ENCODE assay signal across 8 cellular contexts in the genomic region with DNA sequence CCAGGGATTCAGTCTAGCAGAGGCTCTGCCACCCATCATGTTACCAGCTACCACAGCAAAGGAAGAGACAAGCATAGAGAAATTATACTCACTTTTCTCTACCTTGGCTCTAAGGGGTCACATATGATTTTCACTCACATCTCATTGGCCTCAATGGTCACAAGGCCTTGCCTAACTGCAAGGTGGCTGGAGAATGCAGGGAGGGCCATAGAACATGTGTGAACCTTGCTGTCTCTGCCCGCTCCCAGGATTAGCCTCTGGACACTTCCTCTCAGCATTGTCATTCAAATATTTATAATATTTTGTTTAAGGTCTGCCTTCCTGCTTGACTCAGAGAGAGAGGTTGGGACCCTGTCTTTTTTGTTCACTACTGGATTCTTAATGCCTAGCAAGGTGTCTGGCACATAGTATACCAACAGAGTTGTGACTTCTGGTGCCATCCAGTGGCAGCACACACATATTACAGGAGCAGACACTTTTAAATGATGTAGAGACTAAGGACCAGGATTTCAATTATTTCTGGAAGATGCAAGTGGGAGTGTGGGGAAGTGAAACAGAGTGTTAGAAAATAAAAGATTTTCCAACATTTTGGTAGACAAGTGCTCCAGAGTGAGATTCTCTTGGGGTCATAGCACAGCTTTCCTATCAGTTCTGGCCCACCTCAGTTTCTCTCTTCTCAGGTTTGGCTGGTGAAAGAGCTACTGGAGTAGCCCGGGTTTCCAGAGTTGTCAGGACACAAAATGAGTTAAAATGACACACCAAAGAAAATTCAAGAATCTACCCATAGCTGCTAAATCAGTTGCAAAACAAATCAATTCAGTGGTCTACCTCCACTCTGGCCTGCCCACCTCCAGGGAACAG.
DNase-seq lines count a peak whose midpoint lies in the region; ATAC-seq and TF ChIP-seq lines count a peak whose summit lies in the region.

No MANE protein-coding gene starts in this region.

- no peaks in the 10 kb centered on the region for H3K4me1 ChIP-seq in lung (ENCODE audit: control insufficient read depth in 2 of 2, insufficient read depth in 2 of 2, low read length in 2 of 2)

- no peaks in the 10 kb centered on the region for H3K27me3 ChIP-seq in lung (ENCODE audit: control insufficient read depth, insufficient read depth)

- WGBS in lung, 2 donors, result 77 to 84% methylated on average over 2 of the region's 2 CpGs

- H3K27ac ChIP-seq in lung (ENCODE audit: low read depth in 1 of 2, low read length in 1 of 2), result no peak overlapping the region

- peak; percentile 70 for TF ChIP-seq CTCF in HFF-Myc (IDR thresholded peaks at IDR 0.05; ENCODE audit: low read depth, low read length, missing control alignments)
- TF ChIP-seq CTCF in lung (IDR thresholded peaks at IDR 0.05; ENCODE audit: control extremely low read depth, extremely low read depth), result peak; percentile 74

- peak; percentile 69 for ATAC-seq in lung (ENCODE audit: insufficient read depth, low FRiP score)

- DNase-seq in NCI-H510A treated with DMSO at 0.1 percent for 48 hours (lab: John Stamatoyannopoulos, UW) (peak; percentile 36), NCI-H510A (lab: John Stamatoyannopoulos, UW) (no peak), HFF-Myc (ENCODE audit: extremely low read depth, low read depth) (no peak), NCI-H146 (lab: John Stamatoyannopoulos, UW) (peak; percentile 3), cerebellum (ENCODE audit: low spot score) (peak; percentile 67), lung (ENCODE audit: low spot score) (peak; percentile 36)
- peak; percentile 52 for DNase-seq in activated CD4-positive, CD25-positive, alpha-beta regulatory T cell treated with anti-CD3 and anti-CD28 coated beads, Interleukin-2, amount 50 U/mL, for 16 hours (ENCODE audit: low read depth, low spot score)
- DNase-seq in stimulated activated CD8-positive, alpha-beta memory T cell treated with anti-CD3 and anti-CD28 coated beads, Interleukin-4, amount 100 ng/mL, for 4 hours (ENCODE audit: low read depth in 2 of 2, low spot score in 1 of 2), result peak; percentile 42 to 49

- H3K9me3 ChIP-seq in lung (ENCODE audit: control insufficient read depth in 2 of 2, insufficient read depth in 1 of 2, low read length in 1 of 2), result no peaks in the 10 kb centered on the region

- no peaks in the 10 kb centered on the region for H3K36me3 ChIP-seq in lung (ENCODE audit: control insufficient read depth in 2 of 2, insufficient read depth in 2 of 2, low read length in 2 of 2)

- H3K4me3 ChIP-seq in HFF-Myc (replicated peaks; ENCODE audit: low read depth, low read length) (no peak overlapping the region), lung (no peak overlapping the region)

Comparison
In these comparisons a context has a peak if more than half of its experiments do, and no peak if none do; other contexts are left out.
1. DNase-seq: peak in NCI-H510A treated with DMSO at 0.1 percent for 48 hours (single experiment), NCI-H146 (single experiment), activated CD4-positive, CD25-positive, alpha-beta regulatory T cell treated with anti-CD3 and anti-CD28 coated beads, Interleukin-2, amount 50 U/mL, for 16 hours (single experiment), cerebellum (single experiment), lung (single experiment) and stimulated activated CD8-positive, alpha-beta memory T cell treated with anti-CD3 and anti-CD28 coated beads, Interleukin-4, amount 100 ng/mL, for 4 hours (2 of 2); none in NCI-H510A (single experiment) and HFF-Myc (single experiment).